Comparison of ENCODE assay signal across 30 cellular contexts in the genomic region with DNA sequence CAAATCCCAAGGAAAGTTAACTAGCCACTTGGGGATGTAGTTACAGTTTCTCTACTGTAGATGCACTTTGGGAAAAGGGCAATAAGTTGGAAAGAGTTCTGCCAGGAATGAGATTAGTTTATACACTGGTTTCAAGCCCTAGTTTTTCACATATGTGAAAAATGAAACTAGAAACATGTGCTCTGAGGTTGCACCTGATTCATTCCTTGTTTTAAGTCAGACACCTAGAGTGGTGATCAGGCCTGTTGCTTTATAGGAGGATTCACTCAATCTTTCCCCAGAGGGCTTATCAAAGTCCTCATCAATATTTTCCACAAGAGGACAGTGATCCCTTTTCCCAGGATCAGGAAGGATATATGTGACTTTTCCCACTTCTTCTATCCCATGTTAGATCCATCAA.
"Had no signal": no experiment of that assay in that cellular context is flagged by ENCODE, and none has a peak within 500 bp of the region (broad histone marks: within the 10 kb centered on the region; RNA-seq: fewer than 3 reads in every experiment).

No MANE protein-coding gene starts in this region.

- H3K4me2 ChIP-seq: hepatocyte had no signal

- H3K36me3 ChIP-seq: gastroesophageal sphincter, left ventricle myocardium inferior, suprapubic skin, tibial artery, upper lobe of right lung had no signal

- H3K79me2 ChIP-seq: hepatocyte had no signal

- H3K4me1 ChIP-seq: gastroesophageal sphincter, left ventricle myocardium inferior, suprapubic skin, tibial artery, upper lobe of right lung had no signal

- H3K27ac ChIP-seq: gastroesophageal sphincter, hepatocyte, left ventricle myocardium inferior, suprapubic skin, tibial artery, upper lobe of right lung had no signal

- H3K4me3 ChIP-seq: gastroesophageal sphincter, hepatocyte, left ventricle myocardium inferior, lung, mucosa of descending colon, suprapubic skin, tibial artery, upper lobe of right lung had no signal

- H2AFZ ChIP-seq: hepatocyte had no signal

- DNase-seq: activated CD4-positive, alpha-beta T cell treated with anti-CD3 and anti-CD28 coated beads for 1 hour; activated CD4-positive, alpha-beta T cell treated with anti-CD3 and anti-CD28 coated beads, Interleukin-2, amount 10 ng/mL, durations not matched to agents 7 days and 5 days; activated CD8-positive, alpha-beta T cell treated with anti-CD3 and anti-CD28 coated beads for 36 hours; activated gamma-delta T cell treated with Interleukin-2 at 50 U/mL for 16 hours; activated naive CD4-positive, alpha-beta T cell treated with anti-CD3 and anti-CD28 coated beads, Interleukin-2, amount 50 U/mL, for 16 hours; activated naive CD8-positive, alpha-beta T cell treated with anti-CD3 and anti-CD28 coated beads, Interleukin-2, amount 50 U/mL, for 24 hours; activated T-cell treated with anti-CD3 and anti-CD28 coated beads, Interleukin-2, amount 50 U/mL, for 4 hours; amygdala; caudate nucleus; cortex of kidney; effector memory CD8-positive, alpha-beta T cell; erythroblast; islet precursor cell; left ventricle myocardium inferior; mesendoderm; mucosa of descending colon; posterior cingulate gyrus; right cardiac atrium; stimulated activated CD4-positive, alpha-beta T cell treated with anti-CD3 and anti-CD28 coated beads, Interleukin-15, amount 100 ng/mL, for 24 hours; stimulated activated CD4-positive, alpha-beta T cell treated with anti-CD3 and anti-CD28 coated beads, Interleukin-2, amount 100 ng/mL, for 24 hours; stimulated activated naive B cell treated with anti-CD40 and anti-IgM and Interleukin-4, amounts not matched to agents 10 μg/mL and 1 μg/mL and 100 μg/mL, for 72 hours; tibial artery; upper lobe of right lung had no signal

- ATAC-seq: activated CD8-positive, alpha-beta T cell treated with anti-CD3 and anti-CD28 coated beads for 36 hours; activated naive CD8-positive, alpha-beta T cell treated with anti-CD3 and anti-CD28 coated beads, Interleukin-2, amount 50 U/mL, for 24 hours; activated T-cell treated with anti-CD3 and anti-CD28 coated beads, Interleukin-2, amount 50 U/mL, for 4 hours; activated T-helper 17 cell treated with anti-CD3 and anti-CD28 coated beads, Interleukin-2, amount 50 U/mL, for 72 hours; effector memory CD8-positive, alpha-beta T cell; gastroesophageal sphincter; mucosa of descending colon; natural killer cell treated with Interleukin-12 subunit alpha and Interleukin-12 subunit beta and Interleukin-15 and Interleukin-18, amount 100 ng/mL, for 72 hours; right cardiac atrium; stimulated activated naive B cell treated with anti-CD40 and anti-IgM and Interleukin-4, amounts not matched to agents 10 μg/mL and 1 μg/mL and 100 μg/mL, for 72 hours; upper lobe of right lung; WTC11 had no signal

- H3K27me3 ChIP-seq: gastroesophageal sphincter, hepatocyte, tibial artery, upper lobe of right lung had no signal

- H3K9me3 ChIP-seq: gastroesophageal sphincter, left ventricle myocardium inferior, mucosa of descending colon, suprapubic skin, tibial artery, upper lobe of right lung had no signal
